Comparison of ENCODE assay signal across 28 cellular contexts in genomic region chr7:55231736-55232280, GRCh38.
"Had no signal": no experiment of that assay in that cellular context is flagged by ENCODE, and none has a peak within 500 bp of the region (broad histone marks: within the 10 kb centered on the region; RNA-seq: fewer than 3 reads in every experiment).

No MANE protein-coding gene starts in this region.

- H3K4me1 Mint-ChIP-seq: activated B cell treated with CpG ODN at 0.5 μM for 24 hours; activated naive CD4-positive, alpha-beta T cell treated with anti-CD3 and anti-CD28 coated beads, Interleukin-2, amount 10 ng/mL, durations not matched to agents 7 days and 5 days; activated naive CD8-positive, alpha-beta T cell treated with anti-CD3 and anti-CD28 coated beads, Interleukin-2, amount 10 ng/mL, durations not matched to agents 7 days and 5 days; T-helper 17 cell had no signal

- H3K4me3 ChIP-seq: esophagus squamous epithelium had no signal

- H3K27ac ChIP-seq: epithelial cell of prostate, esophagus squamous epithelium, WERI-Rb-1 had no signal

- H3K4me3 Mint-ChIP-seq: activated B cell treated with CpG ODN at 0.5 μM for 24 hours; activated naive CD4-positive, alpha-beta T cell treated with anti-CD3 and anti-CD28 coated beads, Interleukin-2, amount 10 ng/mL, durations not matched to agents 7 days and 5 days; activated naive CD8-positive, alpha-beta T cell treated with anti-CD3 and anti-CD28 coated beads, Interleukin-2, amount 10 ng/mL, durations not matched to agents 7 days and 5 days; activated T-cell treated with anti-CD3 and anti-CD28 coated beads, Interleukin-2, amount 50 U/mL, for 24 hours; activated T-cell treated with anti-CD3 and anti-CD28 coated beads, Interleukin-2, amount 50 U/mL, for 72 hours; effector memory CD8-positive, alpha-beta T cell; T-helper 17 cell; T-helper 2 cell treated with Interferon-gamma antibody and Interleukin-4, amounts not matched to agents 5 μg/mL and 100 μg/mL, for 36 hours had no signal

- H3K4me1 ChIP-seq: esophagus squamous epithelium had no signal

- DNase-seq: activated B cell treated with CpG ODN at 0.5 μM for 24 hours; activated CD4-positive, alpha-beta T cell treated with anti-CD3 and anti-CD28 coated beads for 48 hours; activated CD4-positive, alpha-beta T cell treated with anti-CD3 and anti-CD28 coated beads, Interleukin-2, amount 50 U/mL, for 1 hour; activated CD4-positive, alpha-beta T cell treated with anti-CD3 and anti-CD28 coated beads, Interleukin-2, amount 50 U/mL, for 48 hours; activated CD8-positive, alpha-beta memory T cell treated with anti-CD3 and anti-CD28 coated beads, Interleukin-2, amount 50 U/mL, for 48 hours; activated gamma-delta T cell; activated naive CD4-positive, alpha-beta T cell; activated naive CD4-positive, alpha-beta T cell treated with anti-CD3 and anti-CD28 coated beads, Interleukin-2, amount 10 ng/mL, durations not matched to agents 7 days and 5 days; activated naive CD8-positive, alpha-beta T cell treated with anti-CD3 and anti-CD28 coated beads, Interleukin-2, amount 10 ng/mL, durations not matched to agents 7 days and 5 days; activated T-cell treated with anti-CD3 and anti-CD28 coated beads for 4 hours; activated T-cell treated with anti-CD3 and anti-CD28 coated beads, Interleukin-2, amount 50 U/mL, for 24 hours; activated T-cell treated with anti-CD3 and anti-CD28 coated beads, Interleukin-2, amount 50 U/mL, for 72 hours; amniotic stem cell; anterior cingulate cortex; caudate nucleus; cortex of kidney; dermis blood vessel endothelial cell; effector CD4-positive, alpha-beta T cell; effector memory CD8-positive, alpha-beta T cell; esophagus squamous epithelium; T-helper 1 cell; T-helper 17 cell; T1000; WERI-Rb-1 had no signal

- H3K36me3 ChIP-seq: esophagus squamous epithelium, WERI-Rb-1 had no signal

- ATAC-seq: activated CD4-positive, CD25-positive, alpha-beta regulatory T cell treated with anti-CD3 and anti-CD28 coated beads, Interleukin-2, amount 50 U/mL, for 24 hours; activated naive CD4-positive, alpha-beta T cell treated with anti-CD3 and anti-CD28 coated beads, Interleukin-2, amount 50 U/mL, for 72 hours; activated T-cell treated with anti-CD3 and anti-CD28 coated beads, Interleukin-2, amount 50 U/mL, for 72 hours; effector memory CD8-positive, alpha-beta T cell; T-helper 17 cell had no signal

- H3K9me3 Mint-ChIP-seq: activated naive CD4-positive, alpha-beta T cell treated with anti-CD3 and anti-CD28 coated beads, Interleukin-2, amount 10 ng/mL, durations not matched to agents 7 days and 5 days; T-helper 2 cell treated with Interferon-gamma antibody and Interleukin-4, amounts not matched to agents 5 μg/mL and 100 μg/mL, for 36 hours had no signal

- H3K36me3 Mint-ChIP-seq: activated naive CD4-positive, alpha-beta T cell treated with anti-CD3 and anti-CD28 coated beads, Interleukin-2, amount 10 ng/mL, durations not matched to agents 7 days and 5 days; activated naive CD8-positive, alpha-beta T cell treated with anti-CD3 and anti-CD28 coated beads, Interleukin-2, amount 10 ng/mL, durations not matched to agents 7 days and 5 days had no signal

- H3K27ac Mint-ChIP-seq: activated B cell treated with CpG ODN at 0.5 μM for 24 hours; activated naive CD4-positive, alpha-beta T cell treated with anti-CD3 and anti-CD28 coated beads, Interleukin-2, amount 10 ng/mL, durations not matched to agents 7 days and 5 days; activated naive CD4-positive, alpha-beta T cell treated with anti-CD3 and anti-CD28 coated beads, Interleukin-2, amount 50 U/mL, for 72 hours; activated naive CD8-positive, alpha-beta T cell treated with anti-CD3 and anti-CD28 coated beads, Interleukin-2, amount 10 ng/mL, durations not matched to agents 7 days and 5 days; activated T-cell treated with anti-CD3 and anti-CD28 coated beads, Interleukin-2, amount 50 U/mL, for 24 hours; activated T-cell treated with anti-CD3 and anti-CD28 coated beads, Interleukin-2, amount 50 U/mL, for 72 hours; effector memory CD8-positive, alpha-beta T cell; T-helper 17 cell; T-helper 2 cell treated with Interferon-gamma antibody and Interleukin-4, amounts not matched to agents 5 μg/mL and 100 μg/mL, for 36 hours had no signal
